In genomic region chr1:198922638-198923430, GRCh38 we compare ENCODE assay signal across 10 cellular contexts.
DNase-seq lines count a peak whose midpoint lies in the region; ATAC-seq and TF ChIP-seq lines count a peak whose summit lies in the region.
"Had no signal": no experiment of that assay in that cellular context is flagged by ENCODE, and none has a peak within 500 bp of the region (broad histone marks: within the 10 kb centered on the region; RNA-seq: fewer than 3 reads in every experiment).

No MANE protein-coding gene starts in this region.

- peak overlapping the region; percentile 36 to 47 for H3K27ac ChIP-seq in coronary artery
- H3K27ac ChIP-seq: SJSA1 had no signal

- peak; percentile 51 for ATAC-seq in GM18499 (IDR thresholded peaks at IDR 0.05; ENCODE audit: insufficient read depth, unreplicated experiment)
- peak; percentile 65 for ATAC-seq in GM21515 (IDR thresholded peaks at IDR 0.05; ENCODE audit: unreplicated experiment)
- peak; percentile 34 for ATAC-seq in HG03521 (IDR thresholded peaks at IDR 0.05; ENCODE audit: unreplicated experiment)

- no peak for DNase-seq in coronary artery (ENCODE audit: low spot score)
- no peak for DNase-seq in MG63
- no peak for DNase-seq in NCI-H1417 (lab: John Stamatoyannopoulos, UW)
- DNase-seq in NCI-H187 (lab: John Stamatoyannopoulos, UW), result no peak
- no peak for DNase-seq in OCI-M2 (lab: John Stamatoyannopoulos, UW; ENCODE audit: unreplicated experiment)
- DNase-seq: effector memory CD4-positive, alpha-beta T cell had no signal

- peaks cover 18% of the 10 kb centered on the region for H3K9me3 ChIP-seq in MG63
- H3K9me3 ChIP-seq: SJSA1 had no signal

- TF ChIP-seq CTCF in coronary artery (IDR thresholded peaks at IDR 0.05), result no peak

- H3K36me3 ChIP-seq in MG63, result peaks cover 35% of the 10 kb centered on the region

- no peak overlapping the region for H3K4me3 ChIP-seq in coronary artery
- H3K4me3 ChIP-seq in MG63, result no peak overlapping the region
- H3K4me3 ChIP-seq: SJSA1 had no signal

- no peaks in the 10 kb centered on the region for H3K27me3 ChIP-seq in MG63
- H3K27me3 ChIP-seq: SJSA1 had no signal
